ENCODE assay signal across 15 cellular contexts in genomic region chr2:147688252-147688651, GRCh38.
"Had no signal": no experiment of that assay in that cellular context is flagged by ENCODE, and none has a peak within 500 bp of the region (broad histone marks: within the 10 kb centered on the region; RNA-seq: fewer than 3 reads in every experiment).

No MANE protein-coding gene starts in this region.

- H3K27me3 Mint-ChIP-seq: activated CD4-positive, alpha-beta memory T cell treated with anti-CD3 and anti-CD28 coated beads for 36 hours; activated naive CD8-positive, alpha-beta T cell treated with anti-CD3 and anti-CD28 coated beads for 36 hours had no signal

- DNase-seq: activated CD4-positive, alpha-beta memory T cell treated with anti-CD3 and anti-CD28 coated beads for 36 hours; activated gamma-delta T cell; activated naive CD8-positive, alpha-beta T cell treated with anti-CD3 and anti-CD28 coated beads for 36 hours; activated T-cell treated with anti-CD3 and anti-CD28 coated beads, Interleukin-2, amount 50 U/mL, for 48 hours; anterior cingulate cortex; hypothalamus; left colon; nephron progenitor cell; stimulated activated CD4-positive, alpha-beta T cell treated with anti-CD3 and anti-CD28 coated beads, Interleukin-15, amount 100 ng/mL, for 24 hours; stimulated activated CD4-positive, alpha-beta T cell treated with anti-CD3 and anti-CD28 coated beads, Interleukin-4, amount 100 ng/mL, for 4 hours; T-helper 9 cell; tibial artery had no signal

- H3K9me3 ChIP-seq: tibial artery, vagina had no signal

- H3K4me3 ChIP-seq: cardiac muscle cell, tibial artery, vagina had no signal

- H3K36me3 ChIP-seq: cardiac muscle cell, tibial artery, vagina had no signal

- H3K4me3 Mint-ChIP-seq: activated CD4-positive, alpha-beta memory T cell treated with anti-CD3 and anti-CD28 coated beads for 36 hours; activated naive CD8-positive, alpha-beta T cell treated with anti-CD3 and anti-CD28 coated beads for 36 hours; memory B cell; nephron progenitor cell had no signal

- H3K4me1 ChIP-seq: tibial artery, vagina had no signal

- H3K36me3 Mint-ChIP-seq: activated CD4-positive, alpha-beta memory T cell treated with anti-CD3 and anti-CD28 coated beads for 36 hours; activated naive CD8-positive, alpha-beta T cell treated with anti-CD3 and anti-CD28 coated beads for 36 hours; memory B cell had no signal

- H3K27ac Mint-ChIP-seq: activated CD4-positive, alpha-beta memory T cell treated with anti-CD3 and anti-CD28 coated beads for 36 hours; activated naive CD8-positive, alpha-beta T cell treated with anti-CD3 and anti-CD28 coated beads for 36 hours; memory B cell; nephron progenitor cell had no signal

- H3K27me3 ChIP-seq: tibial artery, vagina had no signal

- H3K4me1 Mint-ChIP-seq: activated naive CD8-positive, alpha-beta T cell treated with anti-CD3 and anti-CD28 coated beads for 36 hours; nephron progenitor cell had no signal

- ATAC-seq: left colon had no signal

- H3K9me3 Mint-ChIP-seq: activated CD4-positive, alpha-beta memory T cell treated with anti-CD3 and anti-CD28 coated beads for 36 hours; activated naive CD8-positive, alpha-beta T cell treated with anti-CD3 and anti-CD28 coated beads for 36 hours; memory B cell had no signal

- H3K27ac ChIP-seq: cardiac muscle cell, tibial artery, vagina had no signal
